In genomic region chr2:101011152-101011551, GRCh38 we compare ENCODE assay signal across 15 cellular contexts. TPM values are rescaled to one million over a fixed set of nuclear protein-coding genes. Genes with fewer than 3 reads are reported as not detected.
A peak's percentile ranks its signal among the peaks of the same experiment; 100 is the strongest.
DNase-seq lines count a peak whose midpoint lies in the region; ATAC-seq and TF ChIP-seq lines count a peak whose summit lies in the region.
"Had no signal": no experiment of that assay in that cellular context is flagged by ENCODE, and none has a peak within 500 bp of the region (broad histone marks: within the 10 kb centered on the region; RNA-seq: fewer than 3 reads in every experiment).

No MANE protein-coding gene starts in this region.

- H3K4me1 Mint-ChIP-seq in activated T-helper 17 cell treated with anti-CD3 and anti-CD28 coated beads, Interleukin-2, amount 50 U/mL, for 72 hours, result peaks cover 21% of the 10 kb centered on the region
- peaks cover 5% of the 10 kb centered on the region for H3K4me1 Mint-ChIP-seq in neural crest cell

- peak; percentile 57 for DNase-seq in activated CD8-positive, alpha-beta memory T cell treated with anti-CD3 and anti-CD28 coated beads for 24 hours
- DNase-seq in activated CD8-positive, alpha-beta memory T cell treated with anti-CD3 and anti-CD28 coated beads, Interleukin-2, amount 50 U/mL, for 4 hours, result no peak
- no peak for DNase-seq in neural crest cell (ENCODE audit: low read depth, low spot score)
- no peak for DNase-seq in HEK293T (ENCODE audit: extremely low spot score)
- no peak for DNase-seq in NCI-H69 (lab: John Stamatoyannopoulos, UW)
- DNase-seq: activated gamma-delta T cell; cortex of kidney; naive B cell; NCI-H146; NCI-H226; stimulated activated CD4-positive, alpha-beta T cell treated with anti-CD3 and anti-CD28 coated beads, Interleukin-15, amount 100 ng/mL, for 24 hours; T-helper 1 cell had no signal

- no peak for TF ChIP-seq CTCF in neural crest cell (conservative IDR thresholded peaks at IDR 0.05)

- peaks cover 92% of the 10 kb centered on the region for H3K36me3 Mint-ChIP-seq in activated T-helper 17 cell treated with anti-CD3 and anti-CD28 coated beads, Interleukin-2, amount 50 U/mL, for 72 hours (ENCODE audit: low read depth)
- H3K36me3 Mint-ChIP-seq in neural crest cell (ENCODE audit: low read depth), result peaks cover 35% of the 10 kb centered on the region

- POLR2A ChIA-PET in HEK293T (lab: Yijun Ruan, JAX), result interaction anchor here (2.2 kb wide), 1 partner anchor 8 kb away, joined by 14 read pairs; the partner anchor contains the start of gene RPL31

- H3K27me3 Mint-ChIP-seq in activated T-helper 17 cell treated with anti-CD3 and anti-CD28 coated beads, Interleukin-2, amount 50 U/mL, for 72 hours, result no peaks in the 10 kb centered on the region
- H3K27me3 Mint-ChIP-seq in neural crest cell (ENCODE audit: low read depth), result no peaks in the 10 kb centered on the region
- H3K27me3 Mint-ChIP-seq: naive B cell had no signal

- CTCF ChIA-PET in HEK293T (lab: Yijun Ruan, JAX), result no interaction called here

- peak overlapping the region; percentile 66 for H3K27ac Mint-ChIP-seq in activated T-helper 17 cell treated with anti-CD3 and anti-CD28 coated beads, Interleukin-2, amount 50 U/mL, for 72 hours
- H3K27ac Mint-ChIP-seq in neural crest cell (ENCODE audit: unreplicated experiment), result no peak overlapping the region

- ATAC-seq in GM21723 (IDR thresholded peaks at IDR 0.05; ENCODE audit: unreplicated experiment), result peak; percentile 3
- no peak for ATAC-seq in activated T-helper 17 cell treated with anti-CD3 and anti-CD28 coated beads, Interleukin-2, amount 50 U/mL, for 72 hours (replicated peaks)
- no peak for ATAC-seq in HG03439 (IDR thresholded peaks at IDR 0.05; ENCODE audit: unreplicated experiment)

- H3K9me3 Mint-ChIP-seq in activated T-helper 17 cell treated with anti-CD3 and anti-CD28 coated beads, Interleukin-2, amount 50 U/mL, for 72 hours, result no peaks in the 10 kb centered on the region
- H3K9me3 Mint-ChIP-seq in neural crest cell, result peaks cover 3% of the 10 kb centered on the region
- H3K9me3 Mint-ChIP-seq: naive B cell had no signal

- H3K4me3 Mint-ChIP-seq in activated T-helper 17 cell treated with anti-CD3 and anti-CD28 coated beads, Interleukin-2, amount 50 U/mL, for 72 hours, result no peak overlapping the region
- peak overlapping the region; percentile 32 for H3K4me3 Mint-ChIP-seq in neural crest cell
- H3K4me3 Mint-ChIP-seq: naive B cell had no signal

TF ChIP-seq in HEK293T, 16 proteins besides CTCF, POLR2A, EP300 and RAD21:
- no peak for TF ChIP-seq L3MBTL2 (conservative IDR thresholded peaks at IDR 0.05)
TF ChIP-seq in HEK293T: peak in this region for 0.

RNA-seq across cellular contexts. Expression of gene RPL31, which starts 9.1 kb away (rescaled TPM):
- 1,000 to 10,000 TPM; 1,159 to 1,593 TPM for total RNA-seq in activated T-helper 17 cell treated with anti-CD3 and anti-CD28 coated beads, Interleukin-2, amount 50 U/mL, for 72 hours
- total RNA-seq in neural crest cell, result 1,439 and 1,563 TPM in 2 replicates
